In genomic region chr2:37656512-37657423, GRCh38 we compare ENCODE assay signal across 9 cellular contexts. TPM values are rescaled to one million over a fixed set of nuclear protein-coding genes. Genes with fewer than 3 reads are reported as not detected.
DNase-seq lines count a peak whose midpoint lies in the region; ATAC-seq, FAIRE-seq and TF ChIP-seq lines count a peak whose summit lies in the region.
"Had no signal": no experiment of that assay in that cellular context is flagged by ENCODE, and none has a peak within 500 bp of the region (broad histone marks: within the 10 kb centered on the region; RNA-seq: fewer than 3 reads in every experiment).

No MANE protein-coding gene starts in this region.

- FAIRE-seq in H54 (lab: Jason Lieb, UNC), result no peak

- ATAC-seq in CD4-positive, alpha-beta T cell (ENCODE audit: poor library complexity), result peak; percentile 61
- ATAC-seq in body of pancreas, result peak; percentile 43
- no peak for ATAC-seq in naive B cell (ENCODE audit: low read depth in 2 of 2)
- ATAC-seq in HG03095 (IDR thresholded peaks at IDR 0.05; ENCODE audit: unreplicated experiment), result no peak
- ATAC-seq in GM18858 (IDR thresholded peaks at IDR 0.05; ENCODE audit: unreplicated experiment), result no peak

- no peaks in the 10 kb centered on the region for H3K9me3 Mint-ChIP-seq in CD4-positive, alpha-beta T cell
- peaks cover 0 to 2% (median 0%) of the 10 kb centered on the region in 7 donors for H3K9me3 Mint-ChIP-seq in naive B cell

- H3K4me1 Mint-ChIP-seq in CD4-positive, alpha-beta T cell (ENCODE audit: low read depth), result peaks cover 98% of the 10 kb centered on the region
- peaks cover 61 to 89% (median 73%) of the 10 kb centered on the region in 3 donors for H3K4me1 Mint-ChIP-seq in naive B cell

- H3K4me1 ChIP-seq in body of pancreas, result peaks cover 41% of the 10 kb centered on the region

- no peak overlapping the region for H3K27ac ChIP-seq in CD4-positive, alpha-beta T cell (ENCODE audit: low read depth, low read length)
- peak overlapping the region in 1 of 4 donors; percentile 42 for H3K27ac ChIP-seq in body of pancreas

- H3K9me3 ChIP-seq in CD4-positive, alpha-beta T cell (ENCODE audit: control insufficient read depth, low read length), result no peaks in the 10 kb centered on the region
- no peaks in the 10 kb centered on the region for H3K9me3 ChIP-seq in body of pancreas

- intact Hi-C loops in CD4-positive, alpha-beta T cell (cut with DNase I, micrococcal nuclease), result loop anchor here in 1 of 2 experiments (2.0 kb wide), 1 partner anchor 14 kb away; the partner anchor contains the start of gene CDC42EP3
- intact Hi-C loops in body of pancreas (cut with DNase I), result no loop called here

- DNase-seq in CD4-positive, alpha-beta T cell, result no peak
- DNase-seq in LHCN-M2 (ENCODE audit: low read depth), result peak; percentile 61
- DNase-seq in body of pancreas, result no peak
- no peak for DNase-seq in naive B cell
- no peak for DNase-seq in H54 (ENCODE audit: insufficient read length, low spot score)
- DNase-seq in activated effector memory CD4-positive, alpha-beta T cell treated with anti-CD3 and anti-CD28 coated beads, Interleukin-2, amount 50 U/mL, for 16 hours, result no peak
- DNase-seq: stimulated activated CD4-positive, alpha-beta T cell treated with anti-CD3 and anti-CD28 coated beads, Interleukin-1b, Interleukin-23, amount 100 ng/mL, for 48 hours had no signal

- no peak for TF ChIP-seq CTCF in CD4-positive, alpha-beta T cell (IDR thresholded peaks at IDR 0.05)
- TF ChIP-seq CTCF in body of pancreas (IDR thresholded peaks at IDR 0.05), result no peak

- peaks cover 38% of the 10 kb centered on the region for H3K36me3 Mint-ChIP-seq in CD4-positive, alpha-beta T cell (ENCODE audit: low read depth)
- peaks cover 0 to 6% of the 10 kb centered on the region in 2 donors for H3K36me3 Mint-ChIP-seq in naive B cell

- 75% methylated on average over 11 of the region's 11 CpGs for WGBS in body of pancreas, 2 donors

- no peaks in the 10 kb centered on the region for H3K36me3 ChIP-seq in body of pancreas (replicated peaks in 1 of 2; ENCODE audit: insufficient read depth in 1 of 2, low read depth in 2 of 2)

- H3K4me3 ChIP-seq in body of pancreas, result no peak overlapping the region

- H3K27me3 Mint-ChIP-seq in CD4-positive, alpha-beta T cell, result no peaks in the 10 kb centered on the region
- H3K27me3 Mint-ChIP-seq in naive B cell, result no peaks in the 10 kb centered on the region

- CTCF ChIA-PET in CD4-positive, alpha-beta T cell (lab: Charles Lee), result interaction anchor here (0.9 to 1.5 kb wide), 3 partner anchors 9 to 220 kb away, joined by 3 to 5 read pairs (median 3); no protein-coding TSS in a partner anchor

- peak overlapping the region; percentile 81 for H3K27ac Mint-ChIP-seq in CD4-positive, alpha-beta T cell
- peak overlapping the region in 5 of 6 donors; percentile 9 to 89 (median 81) for H3K27ac Mint-ChIP-seq in naive B cell

- no peak for TF ChIP-seq POLR2A in body of pancreas (IDR thresholded peaks at IDR 0.05)
- no peak for TF ChIP-seq POLR2A in H54 (IDR thresholded peaks at IDR 0.05; ENCODE audit: low read depth, low read length)

- H3K4me3 Mint-ChIP-seq in CD4-positive, alpha-beta T cell, result peak overlapping the region; percentile 60
- H3K4me3 Mint-ChIP-seq in naive B cell, result peak overlapping the region in 6 of 8 donors; percentile 4 to 77 (median 57)

- POLR2A ChIA-PET in CD4-positive, alpha-beta T cell (lab: Charles Lee), result interaction anchor here (0.6 to 2.2 kb wide), 10 partner anchors 9 to 268 kb away, joined by 3 to 15 read pairs (median 5); no protein-coding TSS in a partner anchor

- H3K27me3 ChIP-seq in CD4-positive, alpha-beta T cell (ENCODE audit: control insufficient read depth, insufficient read depth, low read length), result no peaks in the 10 kb centered on the region
- no peaks in the 10 kb centered on the region for H3K27me3 ChIP-seq in body of pancreas

RNA-seq across cellular contexts. Expression of gene CDC42EP3, which starts 14.7 kb away (rescaled TPM):
- 10 to 100 TPM; 20.6 to 24.1 TPM for total RNA-seq in CD4-positive, alpha-beta T cell
- total RNA-seq in LHCN-M2 (2014; rRNA removed), result 230 and 308 TPM in 2 replicates
- polyA plus RNA-seq in LHCN-M2 (2012), result 222 TPM
- 1 to 10 TPM; 5.3 to 7.8 TPM for total RNA-seq in body of pancreas
- polyA plus RNA-seq in naive B cell (ENCODE audit: low read depth in 6 of 6), result 10 to 100 TPM in 4 of 6 donors, 1 to 10 TPM in 2; 4.5 to 24.5 (median 12.1) TPM

Comparison
In these comparisons a context has a peak if more than half of its experiments do, and no peak if none do; other contexts are left out.
1. ATAC-seq: peak in CD4-positive, alpha-beta T cell (single experiment) and body of pancreas (single experiment); none in naive B cell (0 of 2), HG03095 (single experiment) and GM18858 (single experiment).